In the genomic region with DNA sequence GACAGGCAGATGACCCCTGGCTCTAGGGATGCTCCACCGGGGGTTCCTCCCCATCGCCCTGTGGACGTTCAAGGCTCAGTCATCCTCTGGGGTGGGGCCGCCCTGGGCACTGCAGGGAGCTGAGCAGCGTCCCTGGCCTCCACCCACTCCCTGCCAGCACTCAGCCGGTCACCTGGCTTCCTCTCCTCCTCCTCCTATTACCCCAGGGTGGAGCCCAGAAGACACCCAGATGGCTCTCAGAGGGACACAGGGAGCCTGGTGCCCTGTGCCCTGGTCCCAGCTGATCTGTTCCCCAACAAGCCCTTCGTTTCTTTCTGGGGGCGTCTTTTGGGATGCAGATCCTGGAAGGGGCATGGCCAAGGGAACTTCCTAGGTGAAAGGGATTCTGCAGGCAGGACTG, we compare ENCODE assay signal across 1 cellular context.
A peak's percentile ranks its signal among the peaks of the same experiment; 100 is the strongest.
TF ChIP-seq lines count a peak whose summit lies in the region.

No MANE protein-coding gene starts in this region.

TF ChIP-seq in GM12878, 131 proteins besides CTCF, POLR2A, EP300 and RAD21:
- TF ChIP-seq ZBTB11 (CRISPR knock-in tag; IDR thresholded peaks at IDR 0.05) (no peak), ZNF384 (IDR thresholded peaks at IDR 0.05; ENCODE audit: borderline replicate concordance, low read depth, low read length) (peak; percentile 45), NKRF (conservative IDR thresholded peaks at IDR 0.05) (peak; percentile 29), ZZZ3 (IDR thresholded peaks at IDR 0.05; ENCODE audit: control insufficient read depth, insufficient read length, low read depth) (no peak), EGR1 (IDR thresholded peaks at IDR 0.05; ENCODE audit: borderline replicate concordance in 1 of 2, low read depth in 2 of 2, low read length in 2 of 2) (peak in 1 of 2 experiments; percentile 64; a peak in 1 of 3 replicates), BACH1 (IDR thresholded peaks at IDR 0.05; ENCODE audit: borderline replicate concordance) (peak; percentile 56; the same call in 1 of the 2 replicates), EED (IDR thresholded peaks at IDR 0.05; ENCODE audit: low read depth) (peak; percentile 14; the same call in 1 of the 2 replicates), LARP7 (IDR thresholded peaks at IDR 0.05) (peak; percentile 33; the same call in 1 of the 2 replicates), FOS (IDR thresholded peaks at IDR 0.05; ENCODE audit: borderline replicate concordance, extremely low read depth, insufficient read length) (no peak)
- TF ChIP-seq, protein P1, sequence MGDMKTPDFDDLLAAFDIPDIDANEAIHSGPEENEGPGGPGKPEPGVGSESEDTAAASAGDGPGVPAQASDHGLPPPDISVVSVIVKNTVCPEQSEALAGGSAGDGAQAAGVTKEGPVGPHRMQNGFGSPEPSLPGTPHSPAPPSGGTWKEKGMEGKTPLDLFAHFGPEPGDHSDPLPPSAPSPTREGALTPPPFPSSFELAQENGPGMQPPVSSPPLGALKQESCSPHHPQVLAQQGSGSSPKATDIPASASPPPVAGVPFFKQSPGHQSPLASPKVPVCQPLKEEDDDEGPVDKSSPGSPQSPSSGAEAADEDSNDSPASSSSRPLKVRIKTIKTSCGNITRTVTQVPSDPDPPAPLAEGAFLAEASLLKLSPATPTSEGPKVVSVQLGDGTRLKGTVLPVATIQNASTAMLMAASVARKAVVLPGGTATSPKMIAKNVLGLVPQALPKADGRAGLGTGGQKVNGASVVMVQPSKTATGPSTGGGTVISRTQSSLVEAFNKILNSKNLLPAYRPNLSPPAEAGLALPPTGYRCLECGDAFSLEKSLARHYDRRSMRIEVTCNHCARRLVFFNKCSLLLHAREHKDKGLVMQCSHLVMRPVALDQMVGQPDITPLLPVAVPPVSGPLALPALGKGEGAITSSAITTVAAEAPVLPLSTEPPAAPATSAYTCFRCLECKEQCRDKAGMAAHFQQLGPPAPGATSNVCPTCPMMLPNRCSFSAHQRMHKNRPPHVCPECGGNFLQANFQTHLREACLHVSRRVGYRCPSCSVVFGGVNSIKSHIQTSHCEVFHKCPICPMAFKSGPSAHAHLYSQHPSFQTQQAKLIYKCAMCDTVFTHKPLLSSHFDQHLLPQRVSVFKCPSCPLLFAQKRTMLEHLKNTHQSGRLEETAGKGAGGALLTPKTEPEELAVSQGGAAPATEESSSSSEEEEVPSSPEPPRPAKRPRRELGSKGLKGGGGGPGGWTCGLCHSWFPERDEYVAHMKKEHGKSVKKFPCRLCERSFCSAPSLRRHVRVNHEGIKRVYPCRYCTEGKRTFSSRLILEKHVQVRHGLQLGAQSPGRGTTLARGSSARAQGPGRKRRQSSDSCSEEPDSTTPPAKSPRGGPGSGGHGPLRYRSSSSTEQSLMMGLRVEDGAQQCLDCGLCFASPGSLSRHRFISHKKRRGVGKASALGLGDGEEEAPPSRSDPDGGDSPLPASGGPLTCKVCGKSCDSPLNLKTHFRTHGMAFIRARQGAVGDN (IDR thresholded peaks at IDR 0.05), result peak; percentile 15; the same call in 1 of the 2 replicates
